In the genomic region with DNA sequence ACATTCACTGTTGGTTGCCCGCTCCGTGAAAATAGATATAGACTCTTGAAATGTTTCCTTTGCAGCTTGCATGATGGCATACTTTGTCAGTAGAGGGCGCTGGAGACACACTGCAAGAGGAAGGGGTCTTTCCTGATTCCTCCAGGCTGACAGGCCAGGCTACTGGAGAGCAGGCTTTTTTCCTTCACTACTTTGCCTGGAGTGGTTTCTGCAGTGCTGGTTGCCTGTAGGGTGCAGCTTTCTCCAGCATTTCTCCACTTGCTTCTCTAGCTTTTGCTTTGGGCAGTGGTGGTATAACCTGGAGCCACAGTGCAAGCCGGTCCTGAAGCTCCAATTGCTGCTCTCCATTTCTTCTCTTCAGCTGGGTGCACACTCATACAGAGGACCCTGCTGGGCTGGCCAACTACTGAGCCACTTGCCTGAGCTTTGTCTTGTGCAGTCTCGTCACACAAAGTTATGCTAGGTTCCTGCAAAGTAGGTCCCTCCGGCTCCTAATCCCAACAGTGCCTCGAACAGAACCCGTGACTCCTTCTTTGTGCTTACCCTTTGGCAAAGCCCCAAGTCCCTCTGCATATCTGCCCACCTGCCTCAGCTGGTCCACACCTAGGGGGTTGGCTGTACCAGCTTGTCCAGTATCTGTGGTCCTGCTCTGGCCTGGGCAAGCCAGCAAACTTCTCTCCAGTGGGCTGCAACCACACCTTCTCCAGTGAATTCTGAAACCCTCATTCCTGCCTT, we compare ENCODE assay signal across 9 cellular contexts. TPM values are rescaled to one million over a fixed set of nuclear protein-coding genes. Genes with fewer than 3 reads are reported as not detected.
DNase-seq lines count a peak whose midpoint lies in the region; ATAC-seq and TF ChIP-seq lines count a peak whose summit lies in the region.
"Had no signal": no experiment of that assay in that cellular context is flagged by ENCODE, and none has a peak within 500 bp of the region (broad histone marks: within the 10 kb centered on the region; RNA-seq: fewer than 3 reads in every experiment).

No MANE protein-coding gene starts in this region.

- TF ChIP-seq CTCF in fibroblast of villous mesenchyme (IDR thresholded peaks at IDR 0.05; ENCODE audit: insufficient read depth, low read depth, low read length) (peak; percentile 95), omental fat pad (IDR thresholded peaks at IDR 0.05) (no peak)

- peak; percentile 73 for ATAC-seq in GM18868 (IDR thresholded peaks at IDR 0.05; ENCODE audit: unreplicated experiment)
- ATAC-seq in HG03039 (IDR thresholded peaks at IDR 0.05; ENCODE audit: unreplicated experiment), result peak; percentile 62
- ATAC-seq in omental fat pad (ENCODE audit: low FRiP score), result peak; percentile 41
- no peak for ATAC-seq in HG02970 (IDR thresholded peaks at IDR 0.05; ENCODE audit: low FRiP score, unreplicated experiment)

- DNase-seq in COLO668 (lab: John Stamatoyannopoulos, UW; ENCODE audit: unreplicated experiment) (peak; percentile 71), NCI-H187 treated with DMSO at 0.1 percent for 48 hours (lab: John Stamatoyannopoulos, UW) (peak; percentile 77), UCSD-AML1 (lab: John Stamatoyannopoulos, UW; ENCODE audit: unreplicated experiment) (peak; percentile 66), fibroblast of villous mesenchyme (ENCODE audit: low read depth) (peak; percentile 83), omental fat pad (ENCODE audit: low spot score) (peak; percentile 27)

- no peak overlapping the region for H3K4me3 ChIP-seq in fibroblast of villous mesenchyme (ENCODE audit: low read depth, low read length)

RNA-seq across cellular contexts. Expression of gene RASSF6, which starts 46.3 kb away (rescaled TPM):
- total RNA-seq in fibroblast of villous mesenchyme, result not detected in 2 replicates
- under 1 TPM in 2 of 4 donors, not detected in 2; 0.31 to 0.46 TPM for total RNA-seq in omental fat pad
- total RNA-seq: activated CD8-positive, alpha-beta memory T cell treated with anti-CD3 and anti-CD28 coated beads for 36 hours had no signal

Comparison
In these comparisons a context has a peak if more than half of its experiments do, and no peak if none do; other contexts are left out.
1. DNase-seq: peak in every context shown above with its lines; median percentile 83 in fibroblast of villous mesenchyme; 77 in NCI-H187 treated with DMSO at 0.1 percent for 48 hours; 71 in COLO668; 66 in UCSD-AML1; 27 in omental fat pad.